ENCODE assay signal across 1 cellular context in the genomic region with DNA sequence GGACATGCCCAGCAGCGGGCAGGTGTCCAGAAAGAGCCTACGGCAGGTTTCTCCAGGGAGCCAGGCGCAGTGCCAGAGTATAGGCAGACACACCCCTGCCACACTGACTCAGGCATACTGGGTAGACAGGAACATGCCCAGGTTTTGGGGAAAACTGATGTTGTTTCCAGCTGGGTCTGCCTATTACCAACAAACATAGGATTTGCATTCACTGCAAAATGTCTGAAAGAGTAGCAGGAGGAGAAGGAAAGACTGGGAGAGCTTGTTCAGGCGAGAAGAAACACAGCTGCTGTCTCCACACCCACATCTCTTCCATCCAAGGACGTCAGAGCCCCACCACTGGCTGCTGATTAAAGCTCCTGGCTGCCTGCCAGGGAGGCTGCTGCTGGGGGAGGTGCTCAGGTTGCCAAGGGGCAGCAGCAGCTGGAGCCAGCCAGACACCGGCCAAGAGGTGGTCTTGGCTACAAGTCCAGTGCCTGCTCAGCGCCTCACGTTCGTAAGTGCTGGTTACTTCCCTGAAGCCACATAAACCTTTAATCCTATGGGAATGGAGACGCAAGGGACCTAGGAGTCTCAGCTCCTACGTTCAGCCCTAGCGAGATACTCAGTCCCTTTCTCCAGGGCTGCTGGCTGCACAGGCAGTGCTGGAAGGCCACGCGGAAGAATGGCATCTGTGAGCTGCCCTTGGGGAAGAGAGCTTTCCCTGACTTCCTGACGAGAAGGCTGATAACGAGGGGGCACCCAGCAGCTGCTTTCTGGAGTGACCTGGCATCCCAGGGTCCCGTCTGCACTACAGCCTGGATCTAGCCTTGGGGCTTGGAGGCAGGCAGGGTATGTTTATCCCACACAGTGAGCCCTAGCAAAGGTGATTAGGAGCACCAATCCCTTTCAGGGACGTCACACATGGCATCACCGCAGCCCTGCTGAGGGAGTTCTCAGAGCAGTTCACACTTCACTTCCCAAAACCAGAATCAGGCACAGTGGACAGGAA.
TF ChIP-seq lines count a peak whose summit lies in the region.

No MANE protein-coding gene starts in this region.

TF ChIP-seq in HCT116, 20 proteins besides CTCF, POLR2A, EP300 and RAD21:
- TF ChIP-seq TCF7L2 (IDR thresholded peaks at IDR 0.05; ENCODE audit: borderline replicate concordance, extremely low read depth, insufficient read depth, insufficient read length) (peak; percentile 16), CBX3 (IDR thresholded peaks at IDR 0.05; ENCODE audit: low read depth) (no peak; the same call in 1 of the 2 replicates)
